Comparison of ENCODE assay signal across 8 cellular contexts in the genomic region with DNA sequence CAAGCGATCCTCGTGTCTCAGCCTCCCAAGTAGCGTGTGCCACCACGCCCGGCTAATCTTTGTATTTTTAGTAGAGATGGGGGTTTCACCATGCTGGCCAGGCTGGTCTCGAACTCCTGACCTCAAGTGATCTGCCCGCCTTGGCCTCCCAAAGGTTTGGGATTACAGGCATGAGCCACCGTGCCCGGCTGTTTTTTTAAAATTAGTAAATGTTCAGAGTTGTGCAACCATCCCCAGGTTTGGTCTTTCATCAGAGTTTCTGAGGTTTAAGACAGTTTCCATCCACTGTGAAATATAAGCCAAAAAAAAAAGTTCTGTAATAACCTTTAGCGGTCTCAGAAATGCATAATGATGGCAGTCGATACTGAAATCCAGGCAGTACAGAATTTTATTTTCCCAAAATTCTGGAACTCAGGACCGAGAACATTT. TPM values are rescaled to one million over a fixed set of nuclear protein-coding genes. Genes with fewer than 3 reads are reported as not detected.
A peak's percentile ranks its signal among the peaks of the same experiment; 100 is the strongest.
DNase-seq lines count a peak whose midpoint lies in the region; ATAC-seq and TF ChIP-seq lines count a peak whose summit lies in the region.

No MANE protein-coding gene starts in this region.

- H3K4me1 ChIP-seq in body of pancreas = peaks cover 30% of the 10 kb centered on the region
- peaks cover 45% of the 10 kb centered on the region for H3K4me1 ChIP-seq in mononuclear cell (ENCODE audit: insufficient read depth, low read length)
- peaks cover 19% of the 10 kb centered on the region for H3K4me1 ChIP-seq in upper lobe of right lung

- no peaks in the 10 kb centered on the region for H3K9me3 ChIP-seq in body of pancreas
- no peaks in the 10 kb centered on the region for H3K9me3 ChIP-seq in mononuclear cell (ENCODE audit: low read depth, low read length)
- no peaks in the 10 kb centered on the region for H3K9me3 ChIP-seq in upper lobe of right lung

- WGBS in body of pancreas, 2 donors = 39 to 43% methylated on average over 12 of the region's 12 CpGs

- H3K27ac ChIP-seq in body of pancreas (peak overlapping the region in 3 of 4 donors; percentile 48 to 84 (median 81)), upper lobe of right lung (peak overlapping the region; percentile 83)

- DNase-seq in AG20443 (ENCODE audit: low spot score) (peak; percentile 38), NB4 (ENCODE audit: low read depth) (peak; percentile 75), body of pancreas (peak in 2 of 4 donors; percentile 14), upper lobe of right lung (no peak), epidermal melanocyte (ENCODE audit: insufficient read length, low spot score) (no peak), NCI-H146 treated with DMSO at 0.1 percent for 48 hours (lab: John Stamatoyannopoulos, UW; ENCODE audit: unreplicated experiment) (no peak)

- intact Hi-C loops in body of pancreas (cut with DNase I) (no loop called here), upper lobe of right lung (cut with DNase I) (no loop called here)

- peak; percentile 2 for ATAC-seq in GM21447 (IDR thresholded peaks at IDR 0.05; ENCODE audit: unreplicated experiment)
- peak; percentile 13 for ATAC-seq in body of pancreas
- ATAC-seq in upper lobe of right lung = no peak

- TF ChIP-seq POLR2A in NB4 (IDR thresholded peaks at IDR 0.05; ENCODE audit: extremely low read depth, insufficient read length) = no peak
- TF ChIP-seq POLR2A in body of pancreas (IDR thresholded peaks at IDR 0.05) = no peak

- H3K4me3 ChIP-seq in NB4 (ENCODE audit: low read depth, low read length) (peak overlapping the region; percentile 71), body of pancreas (no peak overlapping the region), mononuclear cell (ENCODE audit: low read length) (peak overlapping the region; percentile 57), upper lobe of right lung (peak overlapping the region; percentile 61)

- TF ChIP-seq CTCF in NB4 (IDR thresholded peaks at IDR 0.05; ENCODE audit: low read depth, low read length) (no peak), body of pancreas (IDR thresholded peaks at IDR 0.05) (no peak), upper lobe of right lung (IDR thresholded peaks at IDR 0.05) (no peak)

- H3K27me3 ChIP-seq in body of pancreas (no peaks in the 10 kb centered on the region), mononuclear cell (ENCODE audit: insufficient read depth, low read length) (no peaks in the 10 kb centered on the region), upper lobe of right lung (no peaks in the 10 kb centered on the region)

- H3K36me3 ChIP-seq in body of pancreas (replicated peaks in 1 of 2; ENCODE audit: insufficient read depth in 1 of 2, low read depth in 2 of 2) (no peaks in the 10 kb centered on the region), upper lobe of right lung (peaks cover 17% of the 10 kb centered on the region)

RNA-seq across cellular contexts. Expression of a gene that starts 0.5 kb away (rescaled TPM):
- total RNA-seq in body of pancreas (1 to 10 TPM; 1.3 to 5.4 TPM), mononuclear cell (12.0 TPM), upper lobe of right lung (8.9 TPM)

RNA-seq across cellular contexts. Expression of a gene that starts 1.8 kb away (rescaled TPM):
- total RNA-seq in body of pancreas = 10 to 100 TPM; 26.7 to 44.4 TPM
- total RNA-seq in mononuclear cell = 54.9 TPM
- 49.5 TPM for total RNA-seq in upper lobe of right lung

RNA-seq across cellular contexts. Expression of a gene that starts 52.3 kb away (rescaled TPM):
- total RNA-seq in body of pancreas (10 to 100 TPM in 1 of 2 donors, 1 to 10 TPM in 1; 6.9 to 16.1 TPM), mononuclear cell (128 TPM), upper lobe of right lung (49.9 TPM)

Comparison
In these comparisons a context has a peak if more than half of its experiments do, and no peak if none do; other contexts are left out.
1. DNase-seq: peak in AG20443 (single experiment) and NB4 (single experiment); none in upper lobe of right lung (single experiment), epidermal melanocyte (single experiment) and NCI-H146 treated with DMSO at 0.1 percent for 48 hours (single experiment).
2. H3K4me3 ChIP-seq: peak in NB4 (single experiment), mononuclear cell (single experiment) and upper lobe of right lung (single experiment); none in body of pancreas (0 of 2).